In the genomic region with DNA sequence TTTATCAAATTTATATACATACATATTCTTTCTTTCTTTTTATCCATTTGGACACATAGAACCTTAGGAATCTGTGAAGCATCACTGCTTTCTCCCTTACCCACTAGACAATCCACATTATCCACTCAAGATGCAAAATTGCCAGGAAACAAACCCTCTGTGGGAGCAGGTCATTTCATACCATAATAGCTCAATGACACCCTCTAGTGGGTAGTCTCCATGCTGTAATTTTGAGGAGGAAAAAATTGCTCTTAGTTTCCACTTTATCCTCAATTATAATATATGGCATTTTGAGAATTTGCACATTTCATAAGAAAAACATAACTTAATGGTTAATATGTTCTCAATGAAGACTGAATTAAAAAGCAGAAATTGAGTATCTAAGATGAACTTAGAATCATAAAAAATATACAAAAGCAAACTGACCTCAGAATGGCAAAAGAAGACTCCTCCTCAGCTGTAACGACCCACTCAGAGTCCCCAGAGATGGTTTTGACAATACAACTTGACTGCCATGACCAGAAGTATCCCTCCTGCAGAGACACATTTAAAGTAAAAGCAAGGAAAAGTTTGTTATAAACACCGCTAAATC, we compare ENCODE assay signal across 1 cellular context.
TF ChIP-seq lines count a peak whose summit lies in the region.

No MANE protein-coding gene starts in this region.

TF ChIP-seq in K562, 482 proteins besides CTCF, POLR2A, EP300 and RAD21 (continued from another document):
- TF ChIP-seq ZNF655 (CRISPR knock-in tag; IDR thresholded peaks at IDR 0.05): no peak
TF ChIP-seq in K562: peak in this region for 2.
